10 cellular contexts compared by ENCODE assay signal in the genomic region with DNA sequence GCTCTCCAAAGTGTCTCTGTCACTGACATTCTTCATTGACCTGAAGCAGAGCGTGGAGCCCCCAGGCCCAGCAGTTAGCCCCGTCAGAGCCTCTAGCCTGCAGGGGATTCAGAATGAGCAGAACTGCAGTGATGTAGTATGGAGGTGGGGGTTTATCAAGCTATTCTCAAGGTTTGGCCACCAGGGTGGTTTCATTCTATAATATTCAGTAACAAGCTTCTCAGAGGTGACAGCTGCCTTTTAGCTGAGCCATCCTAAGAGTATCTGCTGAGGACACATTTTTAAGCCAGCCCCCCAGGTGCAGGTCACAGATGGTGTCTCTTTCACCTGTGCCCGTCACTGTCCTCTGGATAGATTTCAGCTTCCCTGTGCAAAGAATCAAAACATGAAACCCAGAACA.
A peak's percentile ranks its signal among the peaks of the same experiment; 100 is the strongest.
DNase-seq lines count a peak whose midpoint lies in the region; ATAC-seq and TF ChIP-seq lines count a peak whose summit lies in the region.
"Had no signal": no experiment of that assay in that cellular context is flagged by ENCODE, and none has a peak within 500 bp of the region (broad histone marks: within the 10 kb centered on the region; RNA-seq: fewer than 3 reads in every experiment).

No MANE protein-coding gene starts in this region.

- DNase-seq in GM06990 (ENCODE audit: extremely low read depth, insufficient read length) (peak; percentile 29), RPMI8226 (peak; percentile 94), NCI-H2171 treated with DMSO at 0.1 percent for 48 hours (lab: John Stamatoyannopoulos, UW) (no peak), LoVo (ENCODE audit: low spot score) (no peak), SW 1271 (lab: John Stamatoyannopoulos, UW) (no peak), NK-92 (lab: John Stamatoyannopoulos, UW; ENCODE audit: unreplicated experiment) (no peak)
- DNase-seq: NCI-H69, uterus had no signal

- no peak overlapping the region for H3K9ac ChIP-seq in mucosa of rectum (ENCODE audit: low read depth in 1 of 2, low read length in 2 of 2)

- H3K36me3 ChIP-seq in GM06990 (ENCODE audit: control insufficient read depth, insufficient read depth, low read length) (no peaks in the 10 kb centered on the region), mucosa of rectum (ENCODE audit: control insufficient read depth in 2 of 2, insufficient read depth in 2 of 2, low read length in 2 of 2) (no peaks in the 10 kb centered on the region)
- H3K36me3 ChIP-seq: uterus had no signal

- H3K9me3 ChIP-seq in mucosa of rectum (ENCODE audit: control insufficient read depth in 2 of 2, low read length in 2 of 2) = no peaks in the 10 kb centered on the region
- H3K9me3 ChIP-seq: uterus had no signal

- H3K4me1 ChIP-seq in mucosa of rectum (ENCODE audit: control insufficient read depth in 2 of 2, insufficient read depth in 2 of 2, low read length in 2 of 2) = peaks cover 34 to 37% of the 10 kb centered on the region in 2 donors
- H3K4me1 ChIP-seq: uterus had no signal

- H3K27me3 ChIP-seq in GM06990 (replicated peaks; ENCODE audit: control insufficient read depth, insufficient read depth, low read length) (no peaks in the 10 kb centered on the region), mucosa of rectum (ENCODE audit: control insufficient read depth in 2 of 2, insufficient read depth in 2 of 2, low read length in 2 of 2) (no peaks in the 10 kb centered on the region)
- H3K27me3 ChIP-seq: uterus had no signal

- TF ChIP-seq CTCF in GM06990 (IDR thresholded peaks at IDR 0.05; ENCODE audit: insufficient read depth, low read length, poor library complexity, severe bottlenecking) = no peak

- H3K4me3 ChIP-seq in GM06990 (replicated peaks; ENCODE audit: low read depth, low read length) (no peak overlapping the region), mucosa of rectum (ENCODE audit: low read length in 2 of 2) (no peak overlapping the region)
- H3K4me3 ChIP-seq: uterus had no signal

- peak overlapping the region; percentile 16 to 68 for H3K27ac ChIP-seq in mucosa of rectum (ENCODE audit: low read depth in 2 of 2, low read length in 2 of 2)
- H3K27ac ChIP-seq: uterus had no signal

- peak; percentile 40 for ATAC-seq in GM21529 (IDR thresholded peaks at IDR 0.05; ENCODE audit: unreplicated experiment)

Comparison
In these comparisons a context has a peak if more than half of its experiments do, and no peak if none do; other contexts are left out.
1. DNase-seq: peak in GM06990 (single experiment) and RPMI8226 (single experiment); none in NCI-H2171 treated with DMSO at 0.1 percent for 48 hours (single experiment), LoVo (single experiment), SW 1271 (0 of 2) and NK-92 (single experiment).